ENCODE assay signal across 25 cellular contexts in the genomic region with DNA sequence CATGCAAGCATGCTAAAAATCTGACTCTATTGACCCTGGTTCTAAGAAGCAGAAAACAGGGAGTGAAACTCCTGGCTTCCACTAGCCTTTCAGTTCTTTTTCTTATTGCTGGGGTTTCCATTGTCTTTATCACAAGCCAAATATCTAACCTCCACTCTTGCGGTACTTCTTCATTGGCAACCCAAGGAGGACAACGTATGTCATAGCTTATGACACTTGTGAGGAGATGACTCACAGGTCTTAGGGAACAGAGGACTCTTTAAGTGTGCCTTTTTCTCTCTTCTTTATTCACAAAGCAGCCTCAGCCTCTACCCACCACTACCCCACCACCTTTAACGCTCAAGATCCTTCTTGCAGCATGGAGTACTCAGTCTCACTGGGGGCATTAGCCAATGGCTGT.
"Had no signal": no experiment of that assay in that cellular context is flagged by ENCODE, and none has a peak within 500 bp of the region (broad histone marks: within the 10 kb centered on the region; RNA-seq: fewer than 3 reads in every experiment).

No MANE protein-coding gene starts in this region.

- H3K9me3 Mint-ChIP-seq: activated CD4-positive, alpha-beta memory T cell treated with anti-CD3 and anti-CD28 coated beads, Interleukin-2, amount 10 ng/mL, durations not matched to agents 7 days and 5 days; activated CD4-positive, alpha-beta T cell treated with anti-CD3 and anti-CD28 coated beads, Interleukin-2, amount 10 ng/mL, durations not matched to agents 7 days and 5 days; activated T-cell treated with anti-CD3 and anti-CD28 coated beads, Interleukin-2, amount 50 U/mL, for 24 hours; effector memory CD8-positive, alpha-beta T cell; stimulated activated naive CD8-positive, alpha-beta T cell treated with anti-CD3 and anti-CD28 coated beads, Interleukin-15, Interleukin-2, amounts not matched to agents 100 ng/mL and 50 ng/mL, for 24 hours; WTC11 had no signal

- H3K36me3 Mint-ChIP-seq: WTC11 had no signal

- H3K27me3 Mint-ChIP-seq: activated CD4-positive, alpha-beta memory T cell treated with anti-CD3 and anti-CD28 coated beads, Interleukin-2, amount 10 ng/mL, durations not matched to agents 7 days and 5 days; activated CD4-positive, alpha-beta T cell treated with anti-CD3 and anti-CD28 coated beads, Interleukin-2, amount 10 ng/mL, durations not matched to agents 7 days and 5 days; effector memory CD8-positive, alpha-beta T cell; stimulated activated naive CD8-positive, alpha-beta T cell treated with anti-CD3 and anti-CD28 coated beads, Interleukin-15, Interleukin-2, amounts not matched to agents 100 ng/mL and 50 ng/mL, for 24 hours had no signal

- DNase-seq: activated CD4-positive, alpha-beta memory T cell treated with anti-CD3 and anti-CD28 coated beads, Interleukin-2, amount 10 ng/mL, durations not matched to agents 7 days and 5 days; activated CD4-positive, alpha-beta T cell treated with anti-CD3 and anti-CD28 coated beads for 1 hour; activated CD4-positive, alpha-beta T cell treated with anti-CD3 and anti-CD28 coated beads, Interleukin-2, amount 10 ng/mL, durations not matched to agents 7 days and 5 days; activated CD8-positive, alpha-beta memory T cell treated with anti-CD3 and anti-CD28 coated beads, Interleukin-2, amount 50 U/mL, for 48 hours; activated gamma-delta T cell; activated naive CD4-positive, alpha-beta T cell treated with anti-CD3 and anti-CD28 coated beads, Interleukin-2, amount 50 U/mL, for 16 hours; activated T-cell treated with anti-CD3 and anti-CD28 coated beads, Interleukin-2, amount 50 U/mL, for 24 hours; amniotic stem cell; brain microvascular endothelial cell; cortex of kidney; effector memory CD8-positive, alpha-beta T cell; erythroblast; gastrocnemius medialis; left cardiac atrium; left ventricle myocardium superior; nephron progenitor cell; right lobe of liver; stimulated activated CD4-positive, alpha-beta T cell treated with anti-CD3 and anti-CD28 coated beads, Interleukin-12 subunit alpha, Interleukin-12 subunit beta, amount 100 ng/mL, for 4 hours; stimulated activated CD4-positive, alpha-beta T cell treated with anti-CD3 and anti-CD28 coated beads, Interleukin-4, amount 100 ng/mL, for 1 hour; substantia nigra; upper lobe of left lung had no signal

- H3K27ac Mint-ChIP-seq: activated CD4-positive, alpha-beta memory T cell treated with anti-CD3 and anti-CD28 coated beads, Interleukin-2, amount 10 ng/mL, durations not matched to agents 7 days and 5 days; activated CD4-positive, alpha-beta T cell treated with anti-CD3 and anti-CD28 coated beads, Interleukin-2, amount 10 ng/mL, durations not matched to agents 7 days and 5 days; activated T-cell treated with anti-CD3 and anti-CD28 coated beads, Interleukin-2, amount 50 U/mL, for 24 hours; effector memory CD8-positive, alpha-beta T cell; nephron progenitor cell; stimulated activated naive CD8-positive, alpha-beta T cell treated with anti-CD3 and anti-CD28 coated beads, Interleukin-15, Interleukin-2, amounts not matched to agents 100 ng/mL and 50 ng/mL, for 24 hours; WTC11 had no signal

- H3K4me3 Mint-ChIP-seq: activated CD4-positive, alpha-beta memory T cell treated with anti-CD3 and anti-CD28 coated beads, Interleukin-2, amount 10 ng/mL, durations not matched to agents 7 days and 5 days; activated CD4-positive, alpha-beta T cell treated with anti-CD3 and anti-CD28 coated beads, Interleukin-2, amount 10 ng/mL, durations not matched to agents 7 days and 5 days; activated T-cell treated with anti-CD3 and anti-CD28 coated beads, Interleukin-2, amount 50 U/mL, for 24 hours; effector memory CD8-positive, alpha-beta T cell; nephron progenitor cell; stimulated activated naive CD8-positive, alpha-beta T cell treated with anti-CD3 and anti-CD28 coated beads, Interleukin-15, Interleukin-2, amounts not matched to agents 100 ng/mL and 50 ng/mL, for 24 hours; WTC11 had no signal

- ATAC-seq: effector memory CD8-positive, alpha-beta T cell; gastrocnemius medialis; left cardiac atrium; left ventricle myocardium superior; right lobe of liver; WTC11 had no signal

- H3K4me1 Mint-ChIP-seq: activated CD4-positive, alpha-beta memory T cell treated with anti-CD3 and anti-CD28 coated beads, Interleukin-2, amount 10 ng/mL, durations not matched to agents 7 days and 5 days; activated CD4-positive, alpha-beta T cell treated with anti-CD3 and anti-CD28 coated beads, Interleukin-2, amount 10 ng/mL, durations not matched to agents 7 days and 5 days; WTC11 had no signal

- FAIRE-seq: astrocyte, keratinocyte had no signal
